In the genomic region with DNA sequence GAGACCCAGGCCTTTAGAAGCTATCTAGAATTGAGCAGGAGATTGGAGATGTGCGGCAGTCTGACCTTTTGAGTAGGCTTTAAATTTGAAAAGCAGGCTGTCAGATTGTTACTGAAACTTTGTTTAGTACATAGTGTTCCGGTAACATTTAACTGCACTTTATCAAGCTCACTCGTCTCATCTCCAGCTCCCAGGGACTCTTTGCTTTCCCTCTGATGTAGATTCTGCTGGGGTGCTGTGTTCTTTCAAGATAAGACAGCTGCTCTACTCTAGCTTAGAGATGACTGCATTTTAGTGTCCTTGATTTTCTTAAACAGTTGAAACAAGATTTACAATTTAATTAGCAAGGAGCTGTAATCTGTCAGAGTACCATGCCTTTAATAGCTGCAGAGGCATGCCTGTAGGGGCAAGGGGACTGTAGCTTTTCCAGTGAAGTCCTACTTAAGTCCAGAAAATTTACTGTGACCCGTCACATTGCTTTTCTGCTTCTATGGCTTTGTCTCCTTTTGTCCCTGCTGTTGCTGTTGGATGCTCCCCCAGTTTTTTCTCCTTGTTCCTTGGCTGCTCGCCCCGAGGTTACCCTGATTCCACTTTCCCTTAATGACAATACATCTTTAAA, we compare ENCODE assay signal across 14 cellular contexts. TPM values are rescaled to one million over a fixed set of nuclear protein-coding genes. Genes with fewer than 3 reads are reported as not detected.
A peak's percentile ranks its signal among the peaks of the same experiment; 100 is the strongest.
DNase-seq lines count a peak whose midpoint lies in the region; ATAC-seq and TF ChIP-seq lines count a peak whose summit lies in the region.
"Had no signal": no experiment of that assay in that cellular context is flagged by ENCODE, and none has a peak within 500 bp of the region (broad histone marks: within the 10 kb centered on the region; RNA-seq: fewer than 3 reads in every experiment).

No MANE protein-coding gene starts in this region.

- H3K4me1 ChIP-seq in cardiac muscle cell (ENCODE audit: low read depth) (peaks cover 42% of the 10 kb centered on the region), vagina (no peaks in the 10 kb centered on the region)
- H3K4me1 ChIP-seq: neural progenitor cell, tibial artery had no signal

- peak; percentile 3 for DNase-seq in stimulated activated CD4-positive, alpha-beta T cell treated with anti-CD3 and anti-CD28 coated beads, Interleukin-1b, Interleukin-23, amount 100 ng/mL, for 48 hours
- no peak for DNase-seq in stimulated activated CD4-positive, alpha-beta T cell treated with anti-CD3 and anti-CD28 coated beads, Interleukin-15, amount 100 ng/mL, for 24 hours
- DNase-seq in cardiac muscle cell (ENCODE audit: low read depth in 1 of 2, low spot score in 1 of 2) (peak; percentile 8 to 80), vagina (ENCODE audit: extremely low spot score in 2 of 2) (no peak), NCI-H187 (lab: John Stamatoyannopoulos, UW) (no peak), lower leg skin (ENCODE audit: low spot score in 2 of 2) (no peak)
- DNase-seq: aorta; NCI-H1694 treated with DMSO at 0.1 percent for 48 hours; NCI-H774; stimulated activated CD4-positive, alpha-beta T cell treated with anti-CD3 and anti-CD28 coated beads, Interleukin-12 subunit alpha, Interleukin-12 subunit beta, amount 100 ng/mL, for 4 hours; tibial artery had no signal

- peaks cover 34% of the 10 kb centered on the region for H3K4me1 Mint-ChIP-seq in nephron

- H3K27ac ChIP-seq in cardiac muscle cell (peak overlapping the region; percentile 88), vagina (peak overlapping the region; percentile 3)
- H3K27ac ChIP-seq: neural progenitor cell, tibial artery had no signal

- H3K4me3 ChIP-seq in cardiac muscle cell (no peak overlapping the region), vagina (no peak overlapping the region), lower leg skin (ENCODE audit: low read depth, poor library complexity, severe bottlenecking) (no peak overlapping the region)
- H3K4me3 ChIP-seq: neural progenitor cell, tibial artery had no signal

- TF ChIP-seq CTCF in cardiac muscle cell (IDR thresholded peaks at IDR 0.05; ENCODE audit: low read depth, low read length) = no peak
- no peak for TF ChIP-seq CTCF in nephron (IDR thresholded peaks at IDR 0.05; ENCODE audit: unreplicated experiment in 3 of 3)
- no peak for TF ChIP-seq CTCF in vagina (IDR thresholded peaks at IDR 0.05)
- TF ChIP-seq CTCF in lower leg skin (IDR thresholded peaks at IDR 0.05) = no peak

- no peak for TF ChIP-seq POLR2A in vagina (IDR thresholded peaks at IDR 0.05)
- no peak for TF ChIP-seq POLR2A in lower leg skin (IDR thresholded peaks at IDR 0.05)

- peak overlapping the region; percentile 70 to 84 (median 75) for H3K27ac Mint-ChIP-seq in nephron
- H3K27ac Mint-ChIP-seq: neural progenitor cell had no signal

- no peak for ATAC-seq in GM18858 (IDR thresholded peaks at IDR 0.05; ENCODE audit: unreplicated experiment)

- no peak overlapping the region for H3K4me3 Mint-ChIP-seq in nephron
- H3K4me3 Mint-ChIP-seq: neural progenitor cell had no signal

- H3K36me3 Mint-ChIP-seq in nephron (ENCODE audit: low read depth) = no peaks in the 10 kb centered on the region

- H3K36me3 ChIP-seq in cardiac muscle cell = no peaks in the 10 kb centered on the region
- H3K36me3 ChIP-seq in vagina = no peaks in the 10 kb centered on the region
- H3K36me3 ChIP-seq: neural progenitor cell, tibial artery had no signal

- 45 to 56% methylated on average over 6 of the region's 6 CpGs for WGBS in lower leg skin, 2 donors

- H3K27me3 Mint-ChIP-seq in nephron (ENCODE audit: low read depth) = no peaks in the 10 kb centered on the region

- intact Hi-C loops in vagina (cut with DNase I) (no loop called here), lower leg skin (cut with DNase I; ENCODE audit: low total_unique reads) (no loop called here)

- no peaks in the 10 kb centered on the region for H3K9me3 ChIP-seq in cardiac muscle cell (ENCODE audit: low read depth)
- H3K9me3 ChIP-seq in vagina = no peaks in the 10 kb centered on the region
- H3K9me3 ChIP-seq: tibial artery had no signal

- no peaks in the 10 kb centered on the region for H3K9me3 Mint-ChIP-seq in nephron

- H3K27me3 ChIP-seq in cardiac muscle cell = no peaks in the 10 kb centered on the region
- H3K27me3 ChIP-seq in vagina = no peaks in the 10 kb centered on the region
- H3K27me3 ChIP-seq: neural progenitor cell, tibial artery had no signal

RNA-seq across cellular contexts. Expression of a gene that starts 56.4 kb away (rescaled TPM):
- total RNA-seq in cardiac muscle cell = 110 and 141 TPM in 2 replicates
- polyA plus RNA-seq in cardiac muscle cell = 79.0 and 86.1 TPM in 2 replicates
- 55.7 TPM for total RNA-seq in vagina
- total RNA-seq in lower leg skin = 10 to 100 TPM; 59.6 to 83.3 (median 71.2) TPM

Comparison
In these comparisons a context has a peak if more than half of its experiments do, and no peak if none do; other contexts are left out.
1. DNase-seq: peak in stimulated activated CD4-positive, alpha-beta T cell treated with anti-CD3 and anti-CD28 coated beads, Interleukin-1b, Interleukin-23, amount 100 ng/mL, for 48 hours (single experiment) and cardiac muscle cell (2 of 2); none in stimulated activated CD4-positive, alpha-beta T cell treated with anti-CD3 and anti-CD28 coated beads, Interleukin-15, amount 100 ng/mL, for 24 hours (single experiment), vagina (0 of 2), NCI-H187 (0 of 2) and lower leg skin (0 of 2).